Comparison of ENCODE assay signal across 15 cellular contexts in the genomic region with DNA sequence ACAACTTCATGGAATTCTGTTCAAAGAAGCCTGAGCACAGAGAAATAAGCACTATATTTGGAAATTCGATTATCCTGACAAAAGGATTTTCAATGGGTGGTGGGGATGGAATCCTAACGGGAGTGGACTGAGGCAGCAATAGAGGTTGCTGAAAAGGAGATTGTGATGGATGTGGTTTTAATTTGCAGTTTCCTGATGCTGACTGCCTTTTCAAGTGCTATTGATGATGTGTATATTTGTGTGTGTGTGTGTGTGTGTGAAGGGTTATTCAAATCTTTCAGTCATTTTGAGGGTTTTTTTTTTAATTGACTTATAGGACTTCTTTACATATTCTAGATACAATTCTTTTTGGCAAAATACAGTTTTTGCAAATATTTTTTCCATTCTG.
A peak's percentile ranks its signal among the peaks of the same experiment; 100 is the strongest.
DNase-seq lines count a peak whose midpoint lies in the region; ATAC-seq, FAIRE-seq and TF ChIP-seq lines count a peak whose summit lies in the region.
"Had no signal": no experiment of that assay in that cellular context is flagged by ENCODE, and none has a peak within 500 bp of the region (broad histone marks: within the 10 kb centered on the region; RNA-seq: fewer than 3 reads in every experiment).

No MANE protein-coding gene starts in this region.

- H3K4me1 ChIP-seq in HUES64 (ENCODE audit: insufficient read depth, low read length) (no peaks in the 10 kb centered on the region), astrocyte (ENCODE audit: insufficient read depth, low read length) (peaks cover 20% of the 10 kb centered on the region), foreskin keratinocyte (peaks cover 23% of the 10 kb centered on the region), mucosa of descending colon (ENCODE audit: low read depth) (no peaks in the 10 kb centered on the region)
- H3K4me1 ChIP-seq: BLaER1 had no signal

- H3K79me2 ChIP-seq in astrocyte (ENCODE audit: insufficient read depth, low read length), result no peaks in the 10 kb centered on the region

- H3K4me1 Mint-ChIP-seq in astrocyte (ENCODE audit: low read depth, unreplicated experiment) (peaks cover 18% of the 10 kb centered on the region), type B pancreatic cell (ENCODE audit: unreplicated experiment) (peaks cover 8% of the 10 kb centered on the region)

- DNase-seq in astrocyte (ENCODE audit: low read depth) (peak; percentile 47), foreskin keratinocyte (no peak), middle frontal gyrus (ENCODE audit: extremely low spot score, low spot score) (no peak), type B pancreatic cell (ENCODE audit: extremely low spot score, unreplicated experiment) (no peak), mucosa of descending colon (no peak)
- DNase-seq: DMS 273 treated with DMSO at 0.1 percent for 48 hours, H9, Karpas-422, NCI-H1105 treated with DMSO at 0.1 percent for 48 hours, NCI-H1930, NCI-H510A, NCI-H82 had no signal

- H3K9me3 Mint-ChIP-seq in astrocyte (ENCODE audit: unreplicated experiment) (peaks cover 24% of the 10 kb centered on the region), type B pancreatic cell (peaks cover 15% of the 10 kb centered on the region)

- H3K36me3 ChIP-seq in HUES64 (ENCODE audit: insufficient read depth, low read length) (no peaks in the 10 kb centered on the region), astrocyte (ENCODE audit: insufficient read depth, low read length) (no peaks in the 10 kb centered on the region), mucosa of descending colon (ENCODE audit: low read depth) (no peaks in the 10 kb centered on the region)
- H3K36me3 ChIP-seq: BLaER1 had no signal

- peak overlapping the region; percentile 2; the same call in 1 of the 2 replicates for H3K27ac ChIP-seq in HUES64 (ENCODE audit: low read depth, low read length)
- H3K27ac ChIP-seq in astrocyte (ENCODE audit: low read depth, low read length), result peak overlapping the region; percentile 82
- peak overlapping the region; percentile 91 for H3K27ac ChIP-seq in foreskin keratinocyte
- H3K27ac ChIP-seq: BLaER1 had no signal

- H3K36me3 Mint-ChIP-seq in astrocyte (ENCODE audit: low read depth, unreplicated experiment), result no peaks in the 10 kb centered on the region
- no peaks in the 10 kb centered on the region for H3K36me3 Mint-ChIP-seq in type B pancreatic cell

- H3K4me3 ChIP-seq in HUES64 (ENCODE audit: low read length) (no peak overlapping the region), astrocyte (ENCODE audit: insufficient read depth, low read depth, low read length) (peak overlapping the region; percentile 12), mucosa of descending colon (no peak overlapping the region)
- H3K4me3 ChIP-seq: BLaER1 had no signal

- FAIRE-seq in astrocyte (lab: Jason Lieb, UNC), result no peak

- H3K27me3 Mint-ChIP-seq in astrocyte (ENCODE audit: low read depth, unreplicated experiment) (no peaks in the 10 kb centered on the region), type B pancreatic cell (no peaks in the 10 kb centered on the region)

- TF ChIP-seq CTCF in astrocyte (IDR thresholded peaks at IDR 0.05; ENCODE audit: insufficient read depth, low read depth, low read length), result no peak
- TF ChIP-seq CTCF in foreskin keratinocyte (conservative IDR thresholded peaks at IDR 0.05), result no peak
- no peak for TF ChIP-seq CTCF in type B pancreatic cell (conservative IDR thresholded peaks at IDR 0.05)
- no peak for TF ChIP-seq CTCF in mucosa of descending colon (IDR thresholded peaks at IDR 0.05)

- peak overlapping the region; percentile 78 for H3K4me2 ChIP-seq in astrocyte (ENCODE audit: low read length)
- H3K4me2 ChIP-seq: BLaER1 had no signal

- H3K9ac ChIP-seq in HUES64 (ENCODE audit: low read depth, low read length) (no peak overlapping the region), astrocyte (ENCODE audit: low read length) (peak overlapping the region; percentile 66)
- H3K9ac ChIP-seq: BLaER1 had no signal

- H3K27me3 ChIP-seq in HUES64 (ENCODE audit: insufficient read depth, low read length), result no peaks in the 10 kb centered on the region
- no peaks in the 10 kb centered on the region for H3K27me3 ChIP-seq in astrocyte (ENCODE audit: insufficient read depth, low read length)
- no peaks in the 10 kb centered on the region for H3K27me3 ChIP-seq in foreskin keratinocyte
- H3K27me3 ChIP-seq: BLaER1 had no signal

- 78% methylated on average over 2 of the region's 2 CpGs for WGBS in HUES64

- peak overlapping the region; percentile 26 for H2AFZ ChIP-seq in astrocyte (ENCODE audit: low read depth, low read length)

- ATAC-seq in foreskin keratinocyte (no peak), HG03442 (IDR thresholded peaks at IDR 0.05; ENCODE audit: unreplicated experiment) (no peak), mucosa of descending colon (no peak)

- H3K9me3 ChIP-seq in HUES64 (ENCODE audit: insufficient read depth, low read depth, low read length), result peaks cover 14% of the 10 kb centered on the region
- no peaks in the 10 kb centered on the region for H3K9me3 ChIP-seq in astrocyte (ENCODE audit: insufficient read depth, low read depth, low read length)
- no peaks in the 10 kb centered on the region for H3K9me3 ChIP-seq in mucosa of descending colon
- H3K9me3 ChIP-seq: BLaER1 had no signal

- H3K4me3 Mint-ChIP-seq in astrocyte (ENCODE audit: unreplicated experiment) (peak overlapping the region; percentile 64), type B pancreatic cell (no peak overlapping the region)
- H3K4me3 Mint-ChIP-seq: H9 had no signal

- H3K27ac Mint-ChIP-seq in astrocyte (ENCODE audit: unreplicated experiment) (peak overlapping the region; percentile 83), type B pancreatic cell (no peak overlapping the region)
- H3K27ac Mint-ChIP-seq: H9 had no signal

- intact Hi-C loops in mucosa of descending colon (cut with DNase I, micrococcal nuclease), result no loop called here

- H4K20me1 ChIP-seq in astrocyte (ENCODE audit: insufficient read depth, low read length), result no peaks in the 10 kb centered on the region
- H4K20me1 ChIP-seq: BLaER1 had no signal

Comparison
In these comparisons a context has a peak if more than half of its experiments do, and no peak if none do; other contexts are left out.
1. H3K27ac ChIP-seq: peak in every context shown above with its lines; median percentile 91 in foreskin keratinocyte; 82 in astrocyte; 2 in HUES64.